ENCODE assay signal across 18 cellular contexts in the genomic region with DNA sequence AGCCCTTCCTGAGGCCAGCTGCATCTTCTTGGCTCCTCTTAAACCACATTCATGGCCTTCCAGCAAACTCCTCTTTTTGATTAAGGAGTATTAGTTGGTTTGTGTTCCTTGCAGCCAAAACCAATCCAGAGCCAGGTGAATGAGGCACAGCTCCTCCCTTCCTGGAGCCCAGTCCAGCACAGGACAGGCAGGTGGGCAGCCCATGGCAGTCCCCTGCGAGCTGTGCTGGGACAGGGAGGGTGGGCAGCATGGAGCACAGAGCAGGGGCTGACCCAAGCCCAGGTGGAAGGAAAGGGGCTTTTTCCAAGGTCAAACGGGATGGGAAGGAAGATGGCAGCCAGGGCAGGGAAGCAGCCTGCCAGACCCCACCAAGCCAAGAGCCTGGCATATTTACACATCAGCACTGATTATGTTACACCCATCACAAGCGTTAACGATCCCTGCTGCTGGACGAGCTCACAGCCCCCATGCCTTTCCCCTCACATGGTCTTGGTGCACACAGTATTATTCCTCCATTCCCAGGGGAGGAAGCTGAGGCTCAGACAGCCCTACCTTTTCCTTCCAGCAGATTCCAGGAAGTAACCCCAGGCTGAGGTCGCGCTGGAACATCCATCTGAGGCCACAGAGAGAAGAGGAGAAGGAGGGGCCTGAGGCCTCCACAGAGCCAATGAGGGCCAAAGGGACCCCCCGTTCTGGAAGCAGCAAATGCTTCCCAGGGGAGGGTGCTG.
A peak's percentile ranks its signal among the peaks of the same experiment; 100 is the strongest.
DNase-seq lines count a peak whose midpoint lies in the region; FAIRE-seq and TF ChIP-seq lines count a peak whose summit lies in the region.
"Had no signal": no experiment of that assay in that cellular context is flagged by ENCODE, and none has a peak within 500 bp of the region (broad histone marks: within the 10 kb centered on the region; RNA-seq: fewer than 3 reads in every experiment).

No MANE protein-coding gene starts in this region.

- peak overlapping the region; percentile 58 for H4K8ac ChIP-seq in mesenchymal stem cell (ENCODE audit: low read length)

- WGBS in mesenchymal stem cell, result 60% methylated on average over 8 of the region's 8 CpGs
- 63 to 64% methylated on average over 8 of the region's 8 CpGs for WGBS in thyroid gland, 2 donors

- TF ChIP-seq POLR2A in endothelial cell of umbilical vein (IDR thresholded peaks at IDR 0.05; ENCODE audit: low read depth, low read length) (no peak), thyroid gland (IDR thresholded peaks at IDR 0.05) (no peak)

- H4K20me1 ChIP-seq in endothelial cell of umbilical vein (replicated peaks; ENCODE audit: control insufficient read depth, extremely low read depth, insufficient read depth, low read length), result no peaks in the 10 kb centered on the region

- H2BK12ac ChIP-seq in mesenchymal stem cell (ENCODE audit: low read length in 2 of 2), result no peak overlapping the region

- H3K27me3 ChIP-seq in endothelial cell of umbilical vein (ENCODE audit: control insufficient read depth in 2 of 2, insufficient read depth in 2 of 2, low read length in 2 of 2), result no peaks in the 10 kb centered on the region
- no peaks in the 10 kb centered on the region for H3K27me3 ChIP-seq in mesenchymal stem cell (ENCODE audit: control insufficient read depth in 1 of 2, insufficient read depth in 1 of 2, low read length in 2 of 2)
- H3K27me3 ChIP-seq in thyroid gland, result no peaks in the 10 kb centered on the region
- H3K27me3 ChIP-seq: adrenal gland, transverse colon had no signal

- H3K36me3 ChIP-seq in endothelial cell of umbilical vein (ENCODE audit: control insufficient read depth in 2 of 2, extremely low read depth in 1 of 2, insufficient read depth in 2 of 2, low read length in 2 of 2) (no peaks in the 10 kb centered on the region), mesenchymal stem cell (ENCODE audit: control insufficient read depth in 1 of 2, insufficient read depth in 2 of 2, low read depth in 1 of 2, low read length in 2 of 2) (peaks cover 3 to 5% of the 10 kb centered on the region in 2 experiments), thyroid gland (no peaks in the 10 kb centered on the region)
- H3K36me3 ChIP-seq: adrenal gland, transverse colon had no signal

- no peak overlapping the region for H3K23ac ChIP-seq in mesenchymal stem cell (ENCODE audit: low read length in 2 of 2)

- CTCF ChIA-PET in endothelial cell of umbilical vein (lab: Charles Lee), result interaction anchor here (0.8 to 1.3 kb wide), 2 partner anchors 25 kb away, joined by 3 to 4 read pairs; no protein-coding TSS in a partner anchor

- H2AFZ ChIP-seq in endothelial cell of umbilical vein (ENCODE audit: low read depth, low read length) (peak overlapping the region; percentile 54), mesenchymal stem cell (ENCODE audit: low read depth, low read length) (no peak overlapping the region)

- no peak for TF ChIP-seq CTCF in endothelial cell of umbilical vein (IDR thresholded peaks at IDR 0.05; ENCODE audit: extremely low read depth in 1 of 2, insufficient read depth in 1 of 2, low read depth in 1 of 2, low read length in 2 of 2)
- no peak for TF ChIP-seq CTCF in thyroid gland (IDR thresholded peaks at IDR 0.05)

- dilution Hi-C loops in endothelial cell of umbilical vein (cut with MboI; ENCODE audit: extremely low pct_ligation_motif_present, low sequenced_read_pairs), result no loop called here

- H3K4ac ChIP-seq in mesenchymal stem cell (ENCODE audit: low read depth in 1 of 2, low read length in 2 of 2), result no peak overlapping the region

- H3K4me1 ChIP-seq in endothelial cell of umbilical vein (ENCODE audit: control insufficient read depth, extremely low read depth, insufficient read depth, low read length), result peaks cover 17% of the 10 kb centered on the region
- peaks cover 25% of the 10 kb centered on the region for H3K4me1 ChIP-seq in mesenchymal stem cell (ENCODE audit: control insufficient read depth, insufficient read depth, low read depth, low read length)
- H3K4me1 ChIP-seq in thyroid gland, result peaks cover 6 to 31% of the 10 kb centered on the region in 2 donors

- POLR2A ChIA-PET in endothelial cell of umbilical vein (lab: Charles Lee), result no interaction called here

- H2BK5ac ChIP-seq in mesenchymal stem cell (ENCODE audit: low read depth, low read length, poor library complexity, severe bottlenecking), result no peak overlapping the region

- no peak overlapping the region for H3K27ac ChIP-seq in endothelial cell of umbilical vein (ENCODE audit: insufficient read depth, low read depth, low read length)
- no peak overlapping the region for H3K27ac ChIP-seq in mesenchymal stem cell (ENCODE audit: low read length, poor library complexity, severe bottlenecking)
- peak overlapping the region in 2 of 3 donors; percentile 24 to 53 for H3K27ac ChIP-seq in thyroid gland
- H3K27ac ChIP-seq: foreskin keratinocyte, transverse colon had no signal

- H3K4me2 ChIP-seq in endothelial cell of umbilical vein (ENCODE audit: insufficient read depth, low read length) (no peak overlapping the region), mesenchymal stem cell (ENCODE audit: low read length, poor library complexity, severe bottlenecking) (no peak overlapping the region)

- H2BK120ac ChIP-seq in mesenchymal stem cell (ENCODE audit: low read depth, low read length), result peak overlapping the region; percentile 39

- H3K14ac ChIP-seq in mesenchymal stem cell (ENCODE audit: low read length in 2 of 2), result no peak overlapping the region

- peak overlapping the region; percentile 58 for H4K91ac ChIP-seq in mesenchymal stem cell (ENCODE audit: low read length)

- no peaks in the 10 kb centered on the region for H3K79me1 ChIP-seq in mesenchymal stem cell (replicated peaks; ENCODE audit: low read length, poor library complexity, severe bottlenecking)

- H3K9ac ChIP-seq in endothelial cell of umbilical vein (replicated peaks; ENCODE audit: extremely low read depth, insufficient read depth, low read length) (no peak overlapping the region), mesenchymal stem cell (ENCODE audit: low read length) (no peak overlapping the region)

- peak; percentile 23 for DNase-seq in NCI-H82 (lab: John Stamatoyannopoulos, UW)
- DNase-seq in NCI-H82 treated with DMSO at 0.1 percent for 48 hours (lab: John Stamatoyannopoulos, UW; ENCODE audit: unreplicated experiment), result no peak
- no peak for DNase-seq in endothelial cell of umbilical vein (ENCODE audit: low read depth, low spot score)
- no peak for DNase-seq in mesenchymal stem cell
- DNase-seq in thyroid gland, result no peak
- no peak for DNase-seq in SIG-M5 (lab: John Stamatoyannopoulos, UW)
- DNase-seq in NCI-H2107 treated with DMSO at 0.1 percent for 48 hours (lab: John Stamatoyannopoulos, UW; ENCODE audit: unreplicated experiment), result no peak
- DNase-seq in amniotic stem cell (lab: John Stamatoyannopoulos, UW), result no peak
- DNase-seq: 8988T; activated CD4-positive, alpha-beta T cell treated with anti-CD3 and anti-CD28 coated beads, Interleukin-2, amount 50 U/mL, for 48 hours; C1 segment of cervical spinal cord; foreskin keratinocyte; GOT3; MV-4-11; NCI-H2081 treated with DMSO at 0.1 percent for 48 hours; transverse colon had no signal

- H2BK15ac ChIP-seq in mesenchymal stem cell (ENCODE audit: low read depth, poor library complexity, severe bottlenecking), result no peak overlapping the region

- no peak overlapping the region for H2AK5ac ChIP-seq in mesenchymal stem cell (ENCODE audit: low read length, severe bottlenecking)

- no TSS peak for BruUV-seq in endothelial cell of umbilical vein (replicated peaks; lab: Mats Ljungman, UMichigan)

- peak overlapping the region in 1 of 2 experiments; percentile 38 for H3K18ac ChIP-seq in mesenchymal stem cell (ENCODE audit: low read depth in 1 of 2, low read length in 2 of 2)

- no peak overlapping the region for H3K4me3 ChIP-seq in endothelial cell of umbilical vein (replicated peaks in 1 of 3; ENCODE audit: insufficient read depth in 1 of 3, low read depth in 1 of 3, low read length in 3 of 3)
- no peak overlapping the region for H3K4me3 ChIP-seq in mesenchymal stem cell (ENCODE audit: insufficient read depth in 1 of 2, low read depth in 1 of 2, low read length in 2 of 2)
- no peak overlapping the region for H3K4me3 ChIP-seq in thyroid gland (replicated peaks in 1 of 3)
- H3K4me3 ChIP-seq: adrenal gland, transverse colon had no signal

- H3K9me1 ChIP-seq in endothelial cell of umbilical vein (replicated peaks; ENCODE audit: control insufficient read depth, extremely low read depth, insufficient read depth, low read length), result no peaks in the 10 kb centered on the region

- H3K79me2 ChIP-seq in endothelial cell of umbilical vein (ENCODE audit: control insufficient read depth, insufficient read depth, low read length), result no peaks in the 10 kb centered on the region

- H3K9me3 ChIP-seq in endothelial cell of umbilical vein (replicated peaks; ENCODE audit: control insufficient read depth, insufficient read depth, low read length) (no peaks in the 10 kb centered on the region), mesenchymal stem cell (ENCODE audit: control insufficient read depth, low read length) (no peaks in the 10 kb centered on the region), thyroid gland (no peaks in the 10 kb centered on the region)
- H3K9me3 ChIP-seq: adrenal gland, transverse colon had no signal

- intact Hi-C loops in endothelial cell of umbilical vein (cut with micrococcal nuclease), result no loop called here
- intact Hi-C loops in thyroid gland (cut with DNase I), result no loop called here

- FAIRE-seq in endothelial cell of umbilical vein (lab: Jason Lieb, UNC), result no peak
- FAIRE-seq: endometrium had no signal

TF ChIP-seq in endothelial cell of umbilical vein, 7 proteins besides CTCF, POLR2A, EP300 and RAD21:
- TF ChIP-seq JUN (IDR thresholded peaks at IDR 0.05; ENCODE audit: borderline replicate concordance, insufficient read depth, insufficient read length, low read depth) (no peak), EZH2 (IDR thresholded peaks at IDR 0.05; ENCODE audit: borderline replicate concordance, low read depth, low read length, severe bottlenecking) (no peak), FOS (IDR thresholded peaks at IDR 0.05; ENCODE audit: borderline replicate concordance, insufficient read depth, low read length) (no peak), MYC (IDR thresholded peaks at IDR 0.05; ENCODE audit: low read depth, low read length) (no peak), POLR2AphosphoS5 (IDR thresholded peaks at IDR 0.05; ENCODE audit: insufficient read depth, low read depth, low read length) (no peak), GATA2 (IDR thresholded peaks at IDR 0.05; ENCODE audit: insufficient read depth, insufficient read length, low read depth, low read length) (no peak)
- TF ChIP-seq, protein P1, sequence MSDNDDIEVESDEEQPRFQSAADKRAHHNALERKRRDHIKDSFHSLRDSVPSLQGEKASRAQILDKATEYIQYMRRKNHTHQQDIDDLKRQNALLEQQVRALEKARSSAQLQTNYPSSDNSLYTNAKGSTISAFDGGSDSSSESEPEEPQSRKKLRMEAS (IDR thresholded peaks at IDR 0.05; ENCODE audit: insufficient read depth, insufficient read length), result no peak
TF ChIP-seq in endothelial cell of umbilical vein: peak in this region for 0.

Comparison
In these comparisons a context has a peak if more than half of its experiments do, and no peak if none do; other contexts are left out.
1. H3K27ac ChIP-seq: peak in thyroid gland (2 of 3); none in endothelial cell of umbilical vein (single experiment) and mesenchymal stem cell (single experiment).